24 cellular contexts compared by ENCODE assay signal in genomic region chr17:252456-252855, GRCh38.
"Had no signal": no experiment of that assay in that cellular context is flagged by ENCODE, and none has a peak within 500 bp of the region (broad histone marks: within the 10 kb centered on the region; RNA-seq: fewer than 3 reads in every experiment).

No MANE protein-coding gene starts in this region.

- H3K9ac ChIP-seq: neural progenitor cell, parathyroid adenoma had no signal

- ATAC-seq: esophagus mucosa; heart left ventricle; lower lobe of right lung; natural killer cell treated with Interleukin-12 subunit alpha and Interleukin-12 subunit beta and Interleukin-15 and Interleukin-18, amount 100 ng/mL, for 72 hours; psoas muscle had no signal

- H3K4me3 ChIP-seq: coronary artery, heart left ventricle, left ventricle myocardium inferior, lower lobe of right lung, neural progenitor cell, psoas muscle, sigmoid colon, skin epidermis, suprapubic skin, thyroid gland, upper lobe of left lung had no signal

- H3K27me3 ChIP-seq: heart left ventricle, neural progenitor cell, sigmoid colon, suprapubic skin, thyroid gland, upper lobe of left lung had no signal

- FAIRE-seq: endometrium, frontal cortex, islet of Langerhans had no signal

- H3K27ac ChIP-seq: coronary artery, heart left ventricle, left ventricle myocardium inferior, lower lobe of right lung, neural progenitor cell, parathyroid adenoma, psoas muscle, sigmoid colon, skin epidermis, suprapubic skin, thyroid gland, upper lobe of left lung had no signal

- H3K9me3 ChIP-seq: heart left ventricle, left ventricle myocardium inferior, lower lobe of right lung, psoas muscle, sigmoid colon, suprapubic skin, thyroid gland, upper lobe of left lung had no signal

- H3K36me3 ChIP-seq: heart left ventricle, left ventricle myocardium inferior, lower lobe of right lung, neural progenitor cell, sigmoid colon, suprapubic skin, thyroid gland had no signal

- DNase-seq: central memory CD4-positive, alpha-beta T cell; effector memory CD4-positive, alpha-beta T cell; hippocampal formation; left ventricle myocardium inferior; nucleus accumbens; psoas muscle; retina; stimulated activated CD4-positive, alpha-beta T cell treated with anti-CD3 and anti-CD28 coated beads, Interleukin-12 subunit alpha, Interleukin-12 subunit beta, amount 100 ng/mL, for 4 hours; stimulated activated naive CD4-positive, alpha-beta T cell treated with Interleukin-2 at 50 U/mL for 16 hours; thyroid gland had no signal

- H3K4me1 ChIP-seq: heart left ventricle, left ventricle myocardium inferior, neural progenitor cell, parathyroid adenoma, psoas muscle, sigmoid colon, suprapubic skin had no signal
